Comparison of ENCODE assay signal across 9 cellular contexts in genomic region chr1:182484531-182485257, GRCh38. TPM values are rescaled to one million over a fixed set of nuclear protein-coding genes. Genes with fewer than 3 reads are reported as not detected.
DNase-seq lines count a peak whose midpoint lies in the region; ATAC-seq, FAIRE-seq and TF ChIP-seq lines count a peak whose summit lies in the region.
"Had no signal": no experiment of that assay in that cellular context is flagged by ENCODE, and none has a peak within 500 bp of the region (broad histone marks: within the 10 kb centered on the region; RNA-seq: fewer than 3 reads in every experiment).

No MANE protein-coding gene starts in this region.

- H3K36me3 ChIP-seq in OCI-LY7 (ENCODE audit: insufficient read depth, low read length) (no peaks in the 10 kb centered on the region), kidney (ENCODE audit: control insufficient read depth in 1 of 2, insufficient read depth in 2 of 2, low read length in 2 of 2) (no peaks in the 10 kb centered on the region)

- DNase-seq in GDM1 (lab: John Stamatoyannopoulos, UW) (peak; percentile 82), OCI-LY7 (ENCODE audit: low spot score) (peak; percentile 90), kidney (no peak), HuH-7.5 (ENCODE audit: low spot score) (no peak), foreskin melanocyte (no peak)
- DNase-seq in stimulated activated naive CD4-positive, alpha-beta T cell treated with Interleukin-2 at 50 U/mL for 16 hours (lab: John Stamatoyannopoulos, UW), result no peak

- TF ChIP-seq CTCF in OCI-LY7 (conservative IDR thresholded peaks at IDR 0.05; ENCODE audit: low read length) (peak; percentile 81), kidney (IDR thresholded peaks at IDR 0.05; ENCODE audit: borderline replicate concordance, extremely low read depth, insufficient read depth) (peak; percentile 10)

- no peak overlapping the region for H3K9ac ChIP-seq in kidney (ENCODE audit: low read length in 2 of 2)

- H3K4me3 ChIP-seq in OCI-LY7 (ENCODE audit: low read depth, low read length, poor library complexity, severe bottlenecking), result no peak overlapping the region
- H3K4me3 ChIP-seq in kidney (ENCODE audit: low read length in 2 of 2), result no peak overlapping the region

- peak overlapping the region; percentile 39 for H3K27ac ChIP-seq in OCI-LY7 (ENCODE audit: low read depth, low read length, poor library complexity, severe bottlenecking)
- H3K27ac ChIP-seq in kidney (ENCODE audit: low read depth in 2 of 2, low read length in 2 of 2), result no peak overlapping the region

- H3K4me2 ChIP-seq in OCI-LY7 (ENCODE audit: low read length), result peak overlapping the region; percentile 47

- POLR2A ChIA-PET in OCI-LY7 (lab: Charles Lee), result interaction anchor here (0.5 to 2.3 kb wide), 14 partner anchors 8 to 1103 kb away, joined by 3 to 11 read pairs (median 3); partner anchors contain the start of gene RNASEL

- H3K9me3 ChIP-seq in OCI-LY7 (ENCODE audit: low read length), result peaks cover 13% of the 10 kb centered on the region; the same call in 1 of the 2 replicates
- H3K9me3 ChIP-seq in kidney (ENCODE audit: control insufficient read depth in 1 of 2, low read length in 2 of 2), result no peaks in the 10 kb centered on the region

- intact Hi-C loops in OCI-LY7 (cut with micrococcal nuclease; ENCODE audit: unreplicated experiment) (no loop called here), kidney (cut with DNase I) (no loop called here)

- no peak for FAIRE-seq in kidney (lab: Jason Lieb, UNC)

- no peaks in the 10 kb centered on the region for H4K20me1 ChIP-seq in OCI-LY7 (ENCODE audit: insufficient read depth, low read length)

- H3K4me1 ChIP-seq in OCI-LY7 (ENCODE audit: insufficient read depth, low read length, poor library complexity, severe bottlenecking) (peaks cover 23% of the 10 kb centered on the region), kidney (ENCODE audit: control insufficient read depth in 1 of 2, insufficient read depth in 1 of 2, low read depth in 1 of 2, low read length in 2 of 2) (no peaks in the 10 kb centered on the region)

- no TSS peak for BruUV-seq in OCI-LY7 (replicated peaks; lab: Mats Ljungman, UMichigan)

- H3K9me2 ChIP-seq in OCI-LY7 (ENCODE audit: insufficient read depth, low read length), result no peaks in the 10 kb centered on the region

- H2AFZ ChIP-seq in OCI-LY7 (ENCODE audit: low read length), result peak overlapping the region; percentile 47; the same call in 1 of the 2 replicates

- peak; percentile 85 for ATAC-seq in GM19324 (IDR thresholded peaks at IDR 0.05; ENCODE audit: low FRiP score, unreplicated experiment)
- peak; percentile 94 for ATAC-seq in HG03159 (IDR thresholded peaks at IDR 0.05; ENCODE audit: unreplicated experiment)

- CTCF ChIA-PET in OCI-LY7 (lab: Charles Lee; ENCODE audit: unreplicated experiment), result interaction anchor here (0.6 to 1.1 kb wide), 7 partner anchors 9 to 878 kb away, joined by 3 to 4 read pairs (median 3); partner anchors contain the start of gene RNASEL

- H3K79me2 ChIP-seq in OCI-LY7 (ENCODE audit: insufficient read depth, low read depth, low read length), result no peaks in the 10 kb centered on the region

RNA-seq across cellular contexts. Expression of gene RGSL1, which starts 34.7 kb away (rescaled TPM):
- not detected in 2 replicates for total RNA-seq in OCI-LY7 (2014; rRNA removed; shearing (Covaris generic))
- total RNA-seq in OCI-LY7 (2022) (not detected in 2 replicates), kidney (not detected)
- polyA plus RNA-seq in kidney (ENCODE audit: insufficient read depth, low read depth, low replicate concordance), result not detected
- total RNA-seq: temporal lobe had no signal

Comparison
In these comparisons a context has a peak if more than half of its experiments do, and no peak if none do; other contexts are left out.
1. DNase-seq: peak in GDM1 (single experiment) and OCI-LY7 (single experiment); none in kidney (single experiment), HuH-7.5 (single experiment), stimulated activated naive CD4-positive, alpha-beta T cell treated with Interleukin-2 at 50 U/mL for 16 hours (single experiment) and foreskin melanocyte (single experiment).